8 cellular contexts compared by ENCODE assay signal in genomic region chr5:110441035-110441434, GRCh38.
DNase-seq lines count a peak whose midpoint lies in the region; ATAC-seq and TF ChIP-seq lines count a peak whose summit lies in the region.

No MANE protein-coding gene starts in this region.

- no peak for TF ChIP-seq POLR2A in breast epithelium (IDR thresholded peaks at IDR 0.05)

- H3K4me1 Mint-ChIP-seq in MCF 10A (ENCODE audit: insufficient read depth, unreplicated experiment): no peaks in the 10 kb centered on the region
- no peaks in the 10 kb centered on the region for H3K4me1 Mint-ChIP-seq in stimulated activated memory B cell treated with anti-CD40 and anti-IgM and Interleukin-4, amounts not matched to agents 10 μg/mL and 1 μg/mL and 100 μg/mL, for 72 hours

- POLR2A ChIA-PET in MCF 10A (lab: Yijun Ruan, JAX) (no interaction called here), Panc1 (lab: Charles Lee) (no interaction called here)

- no peaks in the 10 kb centered on the region for H3K36me3 Mint-ChIP-seq in MCF 10A (ENCODE audit: insufficient read depth, unreplicated experiment)
- H3K36me3 Mint-ChIP-seq in stimulated activated memory B cell treated with anti-CD40 and anti-IgM and Interleukin-4, amounts not matched to agents 10 μg/mL and 1 μg/mL and 100 μg/mL, for 72 hours: no peaks in the 10 kb centered on the region

- H3K27me3 ChIP-seq in breast epithelium: no peaks in the 10 kb centered on the region
- H3K27me3 ChIP-seq in Panc1 (ENCODE audit: control insufficient read depth, insufficient read depth, low read length): no peaks in the 10 kb centered on the region

- H3K27me3 Mint-ChIP-seq in MCF 10A (ENCODE audit: insufficient read depth, unreplicated experiment): peaks cover 14% of the 10 kb centered on the region
- peaks cover 9% of the 10 kb centered on the region for H3K27me3 Mint-ChIP-seq in stimulated activated memory B cell treated with anti-CD40 and anti-IgM and Interleukin-4, amounts not matched to agents 10 μg/mL and 1 μg/mL and 100 μg/mL, for 72 hours

- H3K27ac ChIP-seq in breast epithelium (no peak overlapping the region), Panc1 (ENCODE audit: low read length) (no peak overlapping the region)

- peaks cover 8% of the 10 kb centered on the region for H3K9me3 Mint-ChIP-seq in MCF 10A (ENCODE audit: unreplicated experiment)
- peaks cover 4% of the 10 kb centered on the region for H3K9me3 Mint-ChIP-seq in stimulated activated memory B cell treated with anti-CD40 and anti-IgM and Interleukin-4, amounts not matched to agents 10 μg/mL and 1 μg/mL and 100 μg/mL, for 72 hours

- H3K4me3 Mint-ChIP-seq in MCF 10A (ENCODE audit: unreplicated experiment): no peak overlapping the region
- H3K4me3 Mint-ChIP-seq in stimulated activated memory B cell treated with anti-CD40 and anti-IgM and Interleukin-4, amounts not matched to agents 10 μg/mL and 1 μg/mL and 100 μg/mL, for 72 hours: no peak overlapping the region

- ATAC-seq in HG02938 (IDR thresholded peaks at IDR 0.05; ENCODE audit: unreplicated experiment): peak; percentile 77
- ATAC-seq in Panc1: no peak
- ATAC-seq in stimulated activated memory B cell treated with anti-CD40 and anti-IgM and Interleukin-4, amounts not matched to agents 10 μg/mL and 1 μg/mL and 100 μg/mL, for 72 hours: no peak
- no peak for ATAC-seq in HG03457 (IDR thresholded peaks at IDR 0.05; ENCODE audit: unreplicated experiment)

- H3K9me3 ChIP-seq in breast epithelium (no peaks in the 10 kb centered on the region), Panc1 (ENCODE audit: control insufficient read depth, insufficient read depth, low read depth, low read length) (no peaks in the 10 kb centered on the region)

- H3K4me3 ChIP-seq in breast epithelium: no peak overlapping the region
- no peak overlapping the region for H3K4me3 ChIP-seq in Panc1 (ENCODE audit: low read depth in 2 of 2, low read length in 2 of 2)

- intact Hi-C loops in MCF 10A (cut with micrococcal nuclease): loop anchor here (1.0 to 10.0 kb wide), 3 partner anchors 149 to 274 kb away; no protein-coding TSS in a partner anchor
- intact Hi-C loops in breast epithelium (cut with DNase I; ENCODE audit: low total_unique reads): no loop called here
- intact Hi-C loops in Panc1 (cut with micrococcal nuclease; ENCODE audit: unreplicated experiment): loop anchor here (2.0 kb wide), 1 partner anchor 184 kb away; no protein-coding TSS in a partner anchor
- intact Hi-C loops in posterior cingulate gyrus (cut with DNase I): loop anchor here (10.0 kb wide), 1 partner anchor 274 kb away; no protein-coding TSS in a partner anchor

- DNase-seq in MCF 10A (ENCODE audit: unreplicated experiment) (peak; percentile 49), breast epithelium (ENCODE audit: low spot score in 2 of 2) (no peak), Panc1 (ENCODE audit: low read depth, low spot score) (peak; percentile 22), glomerular visceral epithelial cell (ENCODE audit: extremely low spot score) (peak; percentile 61), posterior cingulate gyrus (no peak)

- H3K4me1 ChIP-seq in breast epithelium (no peaks in the 10 kb centered on the region), Panc1 (ENCODE audit: control insufficient read depth, insufficient read depth, low read length) (no peaks in the 10 kb centered on the region)

- H3K36me3 ChIP-seq in breast epithelium: no peaks in the 10 kb centered on the region
- no peaks in the 10 kb centered on the region for H3K36me3 ChIP-seq in Panc1 (ENCODE audit: control insufficient read depth, insufficient read depth, low read length)

- H3K27ac Mint-ChIP-seq in MCF 10A (ENCODE audit: low read depth, unreplicated experiment): no peak overlapping the region
- H3K27ac Mint-ChIP-seq in stimulated activated memory B cell treated with anti-CD40 and anti-IgM and Interleukin-4, amounts not matched to agents 10 μg/mL and 1 μg/mL and 100 μg/mL, for 72 hours: no peak overlapping the region

- in situ Hi-C loops in Panc1 (cut with HindIII; ENCODE audit: low pct_unique_long_range_greater_than_20kb, low sequenced_read_pairs): no loop called here

- TF ChIP-seq CTCF in MCF 10A (IDR thresholded peaks at IDR 0.05; ENCODE audit: unreplicated experiment) (peak; percentile 44), breast epithelium (IDR thresholded peaks at IDR 0.05) (no peak), Panc1 (IDR thresholded peaks at IDR 0.05) (peak; percentile 52)

- CTCF ChIA-PET in MCF 10A (lab: Yijun Ruan, JAX) (interaction anchor here (1.0 to 3.1 kb wide), 3 partner anchors 9 to 185 kb away, joined by 3 to 16 read pairs (median 5); no protein-coding TSS in a partner anchor), Panc1 (lab: Charles Lee) (no interaction called here)

- BruUV-seq in MCF 10A (replicated peaks; lab: Mats Ljungman, UMichigan) (no TSS peak), Panc1 (replicated peaks; lab: Mats Ljungman, UMichigan) (no TSS peak)

Comparison
In these comparisons a context has a peak if more than half of its experiments do, and no peak if none do; other contexts are left out.
1. DNase-seq: peak in MCF 10A (single experiment), Panc1 (single experiment) and glomerular visceral epithelial cell (single experiment); none in breast epithelium (0 of 2) and posterior cingulate gyrus (0 of 10).
2. CTCF ChIP-seq: peak in MCF 10A (single experiment) and Panc1 (single experiment); none in breast epithelium (0 of 3).